Comparison of ENCODE assay signal across 18 cellular contexts in the genomic region with DNA sequence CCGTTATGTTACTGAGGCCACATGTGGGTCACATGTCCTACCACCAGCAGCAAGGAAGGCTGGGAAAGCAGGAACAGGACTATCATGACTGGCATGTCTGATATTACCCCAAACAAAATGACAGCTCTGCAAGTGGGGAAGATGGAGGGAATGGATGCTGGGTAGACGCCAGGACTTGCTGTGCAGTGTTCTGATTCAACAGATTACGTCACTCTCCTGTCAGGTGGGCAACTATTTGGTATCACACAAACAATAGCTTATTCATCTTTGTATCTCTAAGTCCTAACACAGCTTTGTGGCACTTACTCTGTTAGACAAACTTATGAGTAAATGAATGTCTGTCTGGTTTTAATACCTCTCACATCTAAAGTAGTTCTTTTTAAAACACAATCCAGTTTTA.
"Had no signal": no experiment of that assay in that cellular context is flagged by ENCODE, and none has a peak within 500 bp of the region (broad histone marks: within the 10 kb centered on the region; RNA-seq: fewer than 3 reads in every experiment).

No MANE protein-coding gene starts in this region.

- DNase-seq: activated CD4-positive, alpha-beta T cell treated with anti-CD3 and anti-CD28 coated beads for 1 hour; activated gamma-delta T cell treated with Interleukin-2 at 50 U/mL for 16 hours; activated T-cell treated with anti-CD3 and anti-CD28 coated beads, Interleukin-2, amount 50 U/mL, for 1 hour; aorta; central memory CD4-positive, alpha-beta T cell; colonic mucosa; left lung; naive thymus-derived CD4-positive, alpha-beta T cell; occipital lobe; sigmoid colon; stimulated activated CD4-positive, alpha-beta T cell treated with anti-CD3 and anti-CD28 coated beads, Interleukin-15, amount 100 ng/mL, for 24 hours; stomach; T-helper 9 cell; uterus had no signal

- H3K27me3 ChIP-seq: colonic mucosa, left lung, sigmoid colon, stomach, suprapubic skin, tibial nerve, uterus had no signal

- H3K36me3 ChIP-seq: colonic mucosa, left lung, sigmoid colon, stomach, suprapubic skin, tibial nerve, uterus had no signal

- H3K4me2 ChIP-seq: smooth muscle cell had no signal

- H3K4me3 ChIP-seq: colonic mucosa, left lung, lung, sigmoid colon, smooth muscle cell, stomach, suprapubic skin, tibial nerve, uterus had no signal

- H3K27ac ChIP-seq: colonic mucosa, left lung, sigmoid colon, stomach, suprapubic skin, tibial nerve, uterus had no signal

- H3K9me3 ChIP-seq: colonic mucosa, left lung, sigmoid colon, stomach, suprapubic skin, tibial nerve, uterus had no signal

- H3K4me1 ChIP-seq: colonic mucosa, left lung, tibial nerve, uterus had no signal
